In the genomic region with DNA sequence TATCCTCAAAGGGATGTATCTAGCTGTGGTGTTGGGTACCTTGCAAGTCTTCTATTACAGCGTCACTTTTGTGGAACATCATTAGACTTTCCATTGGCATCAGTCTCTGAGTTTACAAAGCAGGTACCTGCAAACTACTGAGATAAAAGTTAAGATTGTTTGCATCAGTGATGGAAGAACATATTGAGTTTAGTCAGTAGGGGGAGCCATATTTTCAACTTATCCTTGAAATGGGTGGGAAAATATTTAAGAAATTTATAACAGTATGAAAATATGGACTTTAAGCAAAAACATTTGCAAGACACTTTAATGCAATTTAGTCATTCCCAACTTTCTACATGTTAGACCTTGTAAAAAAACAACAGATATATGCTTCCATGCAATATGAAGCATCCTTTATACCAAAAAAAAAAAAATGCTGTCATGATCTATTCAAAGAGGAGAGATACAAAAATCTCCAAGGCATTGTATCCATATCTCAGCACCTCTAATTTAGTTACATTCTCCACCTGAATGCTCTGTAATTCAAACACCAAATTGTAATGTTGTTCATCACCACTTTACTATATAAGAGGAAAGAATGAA, we compare ENCODE assay signal across 10 cellular contexts.
DNase-seq lines count a peak whose midpoint lies in the region; ATAC-seq and TF ChIP-seq lines count a peak whose summit lies in the region.
"Had no signal": no experiment of that assay in that cellular context is flagged by ENCODE, and none has a peak within 500 bp of the region (broad histone marks: within the 10 kb centered on the region; RNA-seq: fewer than 3 reads in every experiment).

No MANE protein-coding gene starts in this region.

- WGBS in mesenchymal stem cell: 18% methylated on average over 1 of the region's 1 CpG

- H4K91ac ChIP-seq in mesenchymal stem cell (ENCODE audit: low read length): no peak overlapping the region

- no peaks in the 10 kb centered on the region for H3K36me3 Mint-ChIP-seq in CD4-positive, alpha-beta memory T cell
- H3K36me3 Mint-ChIP-seq: stimulated activated effector memory CD8-positive, alpha-beta T cell treated with anti-CD3 and anti-CD28 coated beads, Interleukin-12 subunit alpha, Interleukin-12 subunit beta, amount 100 ng/mL, for 72 hours had no signal

- H3K18ac ChIP-seq in mesenchymal stem cell (ENCODE audit: low read depth in 1 of 2, low read length in 2 of 2): no peak overlapping the region

- no peak overlapping the region for H2BK5ac ChIP-seq in mesenchymal stem cell (ENCODE audit: low read depth, low read length, poor library complexity, severe bottlenecking)

- no peak overlapping the region for H3K4me3 ChIP-seq in DND-41 (ENCODE audit: low read depth in 1 of 2, low read length in 2 of 2)
- H3K4me3 ChIP-seq in mesenchymal stem cell (ENCODE audit: insufficient read depth in 1 of 2, low read depth in 1 of 2, low read length in 2 of 2): no peak overlapping the region
- no peak overlapping the region for H3K4me3 ChIP-seq in CD4-positive, alpha-beta memory T cell (ENCODE audit: low read length in 2 of 2)

- H3K4me1 ChIP-seq in DND-41 (ENCODE audit: insufficient read depth, low read length) (no peaks in the 10 kb centered on the region), mesenchymal stem cell (ENCODE audit: control insufficient read depth, insufficient read depth, low read depth, low read length) (no peaks in the 10 kb centered on the region)
- no peaks in the 10 kb centered on the region for H3K4me1 ChIP-seq in CD4-positive, alpha-beta memory T cell (ENCODE audit: insufficient read depth, low read length)
- H3K4me1 ChIP-seq: parathyroid adenoma had no signal

- H4K20me1 ChIP-seq in DND-41 (ENCODE audit: insufficient read depth, low read length): no peaks in the 10 kb centered on the region

- no peak overlapping the region for H3K23ac ChIP-seq in mesenchymal stem cell (ENCODE audit: low read length in 2 of 2)

- H3K14ac ChIP-seq in mesenchymal stem cell (ENCODE audit: low read length in 2 of 2): no peak overlapping the region

- H3K27ac ChIP-seq in DND-41 (ENCODE audit: low read length): no peak overlapping the region
- no peak overlapping the region for H3K27ac ChIP-seq in mesenchymal stem cell (ENCODE audit: low read length, poor library complexity, severe bottlenecking)
- no peak overlapping the region for H3K27ac ChIP-seq in CD4-positive, alpha-beta memory T cell (ENCODE audit: low read depth, low read length)
- H3K27ac ChIP-seq: parathyroid adenoma had no signal

- CTCF ChIA-PET in CD4-positive, alpha-beta memory T cell (lab: Charles Lee; ENCODE audit: partially characterized antibody): no interaction called here

- H3K27me3 ChIP-seq in DND-41 (ENCODE audit: insufficient read depth, low read length, poor library complexity): no peaks in the 10 kb centered on the region
- H3K27me3 ChIP-seq in mesenchymal stem cell (ENCODE audit: control insufficient read depth in 1 of 2, insufficient read depth in 1 of 2, low read length in 2 of 2): no peaks in the 10 kb centered on the region
- H3K27me3 ChIP-seq in CD4-positive, alpha-beta memory T cell (ENCODE audit: insufficient read depth, low read length): no peaks in the 10 kb centered on the region

- no peaks in the 10 kb centered on the region for H3K79me1 ChIP-seq in mesenchymal stem cell (replicated peaks; ENCODE audit: low read length, poor library complexity, severe bottlenecking)

- H3K4me1 Mint-ChIP-seq in CD4-positive, alpha-beta memory T cell: no peaks in the 10 kb centered on the region
- H3K4me1 Mint-ChIP-seq: stimulated activated effector memory CD8-positive, alpha-beta T cell treated with anti-CD3 and anti-CD28 coated beads, Interleukin-12 subunit alpha, Interleukin-12 subunit beta, amount 100 ng/mL, for 72 hours had no signal

- H3K4me3 Mint-ChIP-seq in CD4-positive, alpha-beta memory T cell: no peak overlapping the region
- H3K4me3 Mint-ChIP-seq: stimulated activated effector memory CD8-positive, alpha-beta T cell treated with anti-CD3 and anti-CD28 coated beads, Interleukin-12 subunit alpha, Interleukin-12 subunit beta, amount 100 ng/mL, for 72 hours had no signal

- POLR2A ChIA-PET in CD4-positive, alpha-beta memory T cell (lab: Charles Lee; ENCODE audit: partially characterized antibody): no interaction called here

- intact Hi-C loops in CD4-positive, alpha-beta memory T cell (cut with micrococcal nuclease): no loop called here

- H2AK5ac ChIP-seq in mesenchymal stem cell (ENCODE audit: low read length, severe bottlenecking): no peak overlapping the region

- ATAC-seq in DND-41 (ENCODE audit: insufficient read depth, low read depth): no peak
- ATAC-seq in HG03378 (IDR thresholded peaks at IDR 0.05; ENCODE audit: unreplicated experiment): peak; percentile 52
- no peak for ATAC-seq in HG02588 (IDR thresholded peaks at IDR 0.05; ENCODE audit: unreplicated experiment)
- ATAC-seq: stimulated activated effector memory CD8-positive, alpha-beta T cell treated with anti-CD3 and anti-CD28 coated beads, Interleukin-12 subunit alpha, Interleukin-12 subunit beta, amount 100 ng/mL, for 72 hours had no signal

- H2BK120ac ChIP-seq in mesenchymal stem cell (ENCODE audit: low read depth, low read length): no peak overlapping the region

- no peak overlapping the region for H4K8ac ChIP-seq in mesenchymal stem cell (ENCODE audit: low read length)

- no peak overlapping the region for H2BK15ac ChIP-seq in mesenchymal stem cell (ENCODE audit: low read depth, poor library complexity, severe bottlenecking)

- H2AFZ ChIP-seq in DND-41 (ENCODE audit: low read depth, low read length) (no peak overlapping the region), mesenchymal stem cell (ENCODE audit: low read depth, low read length) (no peak overlapping the region)
- H2AFZ ChIP-seq: parathyroid adenoma had no signal

- no peak overlapping the region for H3K27ac Mint-ChIP-seq in CD4-positive, alpha-beta memory T cell
- H3K27ac Mint-ChIP-seq: stimulated activated effector memory CD8-positive, alpha-beta T cell treated with anti-CD3 and anti-CD28 coated beads, Interleukin-12 subunit alpha, Interleukin-12 subunit beta, amount 100 ng/mL, for 72 hours had no signal

- H3K4ac ChIP-seq in mesenchymal stem cell (ENCODE audit: low read depth in 1 of 2, low read length in 2 of 2): no peak overlapping the region

- H3K9ac ChIP-seq in DND-41 (ENCODE audit: low read depth, low read length) (no peak overlapping the region), mesenchymal stem cell (ENCODE audit: low read length) (peak overlapping the region; percentile 17)
- H3K9ac ChIP-seq: parathyroid adenoma had no signal

- TF ChIP-seq CTCF in DND-41 (IDR thresholded peaks at IDR 0.05; ENCODE audit: borderline replicate concordance, extremely low read depth, low read length, poor library complexity, severe bottlenecking): peak; percentile 42

- H2BK12ac ChIP-seq in mesenchymal stem cell (ENCODE audit: low read length in 2 of 2): no peak overlapping the region

- no peaks in the 10 kb centered on the region for H3K27me3 Mint-ChIP-seq in CD4-positive, alpha-beta memory T cell

- H3K9me3 ChIP-seq in DND-41 (ENCODE audit: insufficient read depth, low read length, severe bottlenecking) (no peaks in the 10 kb centered on the region), mesenchymal stem cell (ENCODE audit: control insufficient read depth, low read length) (peaks cover 7% of the 10 kb centered on the region)
- no peaks in the 10 kb centered on the region for H3K9me3 ChIP-seq in CD4-positive, alpha-beta memory T cell (ENCODE audit: control insufficient read depth in 1 of 2, low read length in 2 of 2)

- H3K79me2 ChIP-seq in DND-41 (ENCODE audit: insufficient read depth, low read length): no peaks in the 10 kb centered on the region
- H3K79me2 ChIP-seq: parathyroid adenoma had no signal

- peaks cover 0 to 25% (median 13%) of the 10 kb centered on the region in 8 donors for H3K9me3 Mint-ChIP-seq in CD4-positive, alpha-beta memory T cell

- no peaks in the 10 kb centered on the region for H3K36me3 ChIP-seq in DND-41 (ENCODE audit: insufficient read depth, low read length)
- H3K36me3 ChIP-seq in mesenchymal stem cell (ENCODE audit: control insufficient read depth in 1 of 2, insufficient read depth in 2 of 2, low read depth in 1 of 2, low read length in 2 of 2): no peaks in the 10 kb centered on the region
- no peaks in the 10 kb centered on the region for H3K36me3 ChIP-seq in CD4-positive, alpha-beta memory T cell (ENCODE audit: insufficient read depth, low read length)

- H3K4me2 ChIP-seq in DND-41 (ENCODE audit: insufficient read depth, low read length) (no peak overlapping the region), mesenchymal stem cell (ENCODE audit: low read length, poor library complexity, severe bottlenecking) (no peak overlapping the region)

- DNase-seq in DND-41 (no peak), amniotic epithelial cell (ENCODE audit: low read depth) (peak; percentile 24), mesenchymal stem cell (peak; percentile 37), NCI-H524 (lab: John Stamatoyannopoulos, UW) (no peak), SKM-1 treated with dmso at 0.1 percent for 144 hours (lab: John Stamatoyannopoulos, UW; ENCODE audit: unreplicated experiment) (no peak)
- no peak for DNase-seq in CD4-positive, alpha-beta memory T cell

Comparison
In these comparisons a context has a peak if more than half of its experiments do, and no peak if none do; other contexts are left out.
1. DNase-seq: peak in amniotic epithelial cell (single experiment) and mesenchymal stem cell (single experiment); none in DND-41 (single experiment), NCI-H524 (0 of 2), SKM-1 treated with dmso at 0.1 percent for 144 hours (single experiment) and CD4-positive, alpha-beta memory T cell (0 of 5).